12 cellular contexts compared by ENCODE assay signal in the genomic region with DNA sequence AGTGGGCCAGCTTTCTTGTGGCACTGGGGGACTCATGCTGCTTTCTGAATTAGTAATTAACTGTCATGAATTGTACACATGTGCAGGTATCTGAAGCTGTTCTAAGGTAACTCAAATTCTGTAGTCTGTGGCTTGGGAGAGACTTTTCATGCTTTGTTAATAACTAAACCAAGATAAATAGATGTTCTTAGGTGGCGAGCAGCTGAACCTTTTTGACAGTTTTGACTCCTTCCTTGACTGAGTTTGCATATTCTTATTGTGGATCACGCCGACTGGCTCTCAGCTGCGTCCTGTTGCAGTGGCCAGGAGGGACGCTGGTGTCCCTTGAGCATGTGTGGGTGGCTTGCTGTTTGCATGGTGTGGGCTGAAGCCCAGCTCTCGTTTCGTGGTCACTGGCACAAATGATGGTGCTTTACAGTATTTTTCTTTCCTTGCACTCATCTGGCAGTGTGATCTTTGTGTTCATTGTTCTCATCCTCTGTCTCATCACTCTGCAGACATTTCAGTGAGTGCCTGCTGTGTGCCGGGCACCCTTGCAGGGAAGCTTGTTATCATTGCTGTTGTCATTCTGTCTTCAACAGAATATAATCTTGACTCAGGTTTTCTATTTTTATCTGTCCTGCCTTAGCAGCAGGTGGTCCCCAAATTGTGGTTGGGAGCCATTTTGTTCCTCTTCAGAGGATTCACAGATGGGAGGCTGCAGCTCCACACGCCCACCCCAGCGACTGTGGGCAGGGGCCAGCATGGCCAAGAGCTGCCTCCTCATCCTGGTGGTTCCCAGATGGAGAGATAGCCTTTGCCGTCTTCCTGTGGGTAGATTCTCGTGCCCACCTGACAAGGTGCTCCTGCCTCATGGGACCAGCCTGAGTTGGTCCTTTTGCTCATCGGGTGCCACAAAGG. TPM values are rescaled to one million over a fixed set of nuclear protein-coding genes. Genes with fewer than 3 reads are reported as not detected.
A peak's percentile ranks its signal among the peaks of the same experiment; 100 is the strongest.
DNase-seq lines count a peak whose midpoint lies in the region; ATAC-seq and TF ChIP-seq lines count a peak whose summit lies in the region.
"Had no signal": no experiment of that assay in that cellular context is flagged by ENCODE, and none has a peak within 500 bp of the region (broad histone marks: within the 10 kb centered on the region; RNA-seq: fewer than 3 reads in every experiment).

No MANE protein-coding gene starts in this region.

- H3K4me2 ChIP-seq in smooth muscle cell: no peak overlapping the region

- H4K20me1 ChIP-seq in smooth muscle cell (ENCODE audit: low read depth): peaks cover 39% of the 10 kb centered on the region

- H3K9ac ChIP-seq in smooth muscle cell (ENCODE audit: low read depth): no peak overlapping the region

- H3K36me3 ChIP-seq in upper lobe of right lung (no peaks in the 10 kb centered on the region), smooth muscle cell (ENCODE audit: low read depth) (no peaks in the 10 kb centered on the region)

- WGBS in smooth muscle cell (ENCODE audit: low lambda C conversion rate): 70% methylated on average over 13 of the region's 13 CpGs

- no peaks in the 10 kb centered on the region for H3K27me3 Mint-ChIP-seq in natural killer cell treated with Interleukin-12 subunit alpha and Interleukin-12 subunit beta and Interleukin-15 and Interleukin-18, amount 100 ng/mL, for 72 hours
- peaks cover 0 to 3% of the 10 kb centered on the region in 2 donors for H3K27me3 Mint-ChIP-seq in natural killer cell (ENCODE audit: low read depth in 2 of 2)
- H3K27me3 Mint-ChIP-seq in activated naive CD8-positive, alpha-beta T cell treated with anti-CD3 and anti-CD28 coated beads for 36 hours: no peaks in the 10 kb centered on the region
- H3K27me3 Mint-ChIP-seq: activated naive CD4-positive, alpha-beta T cell treated with anti-CD3 and anti-CD28 coated beads, Interleukin-2, amount 50 U/mL, for 24 hours had no signal

- no peaks in the 10 kb centered on the region for H3K79me2 ChIP-seq in smooth muscle cell (ENCODE audit: low read depth)

- H3K4me3 Mint-ChIP-seq in natural killer cell treated with Interleukin-12 subunit alpha and Interleukin-12 subunit beta and Interleukin-15 and Interleukin-18, amount 100 ng/mL, for 72 hours: no peak overlapping the region
- no peak overlapping the region for H3K4me3 Mint-ChIP-seq in natural killer cell
- H3K4me3 Mint-ChIP-seq in activated naive CD8-positive, alpha-beta T cell treated with anti-CD3 and anti-CD28 coated beads for 36 hours: no peak overlapping the region
- H3K4me3 Mint-ChIP-seq: activated naive CD4-positive, alpha-beta T cell treated with anti-CD3 and anti-CD28 coated beads, Interleukin-2, amount 50 U/mL, for 24 hours had no signal

- peaks cover 14 to 19% of the 10 kb centered on the region in 2 donors for H3K4me1 Mint-ChIP-seq in natural killer cell treated with Interleukin-12 subunit alpha and Interleukin-12 subunit beta and Interleukin-15 and Interleukin-18, amount 100 ng/mL, for 72 hours (ENCODE audit: low read depth in 2 of 2)
- peaks cover 14 to 23% of the 10 kb centered on the region in 2 donors for H3K4me1 Mint-ChIP-seq in natural killer cell
- H3K4me1 Mint-ChIP-seq in activated naive CD8-positive, alpha-beta T cell treated with anti-CD3 and anti-CD28 coated beads for 36 hours: peaks cover 19% of the 10 kb centered on the region

- H3K9me3 ChIP-seq in upper lobe of right lung (no peaks in the 10 kb centered on the region), smooth muscle cell (replicated peaks; ENCODE audit: low read depth) (no peaks in the 10 kb centered on the region)

- TF ChIP-seq CTCF in natural killer cell (IDR thresholded peaks at IDR 0.05) (no peak), upper lobe of right lung (IDR thresholded peaks at IDR 0.05) (no peak), smooth muscle cell (IDR thresholded peaks at IDR 0.05; ENCODE audit: borderline replicate concordance, insufficient read depth, poor library complexity, severe bottlenecking) (no peak)

- H3K4me3 ChIP-seq in upper lobe of right lung (no peak overlapping the region), smooth muscle cell (no peak overlapping the region)

- H3K36me3 Mint-ChIP-seq in natural killer cell treated with Interleukin-12 subunit alpha and Interleukin-12 subunit beta and Interleukin-15 and Interleukin-18, amount 100 ng/mL, for 72 hours: no peaks in the 10 kb centered on the region
- H3K36me3 Mint-ChIP-seq in natural killer cell: no peaks in the 10 kb centered on the region
- H3K36me3 Mint-ChIP-seq in activated naive CD8-positive, alpha-beta T cell treated with anti-CD3 and anti-CD28 coated beads for 36 hours: peaks cover 2% of the 10 kb centered on the region
- H3K36me3 Mint-ChIP-seq: activated naive CD4-positive, alpha-beta T cell treated with anti-CD3 and anti-CD28 coated beads, Interleukin-2, amount 50 U/mL, for 24 hours had no signal

- H3K27ac ChIP-seq in upper lobe of right lung (no peak overlapping the region), smooth muscle cell (ENCODE audit: low read depth) (no peak overlapping the region)
- H3K27ac ChIP-seq: HL-60 had no signal

- H3K9me3 Mint-ChIP-seq in natural killer cell treated with Interleukin-12 subunit alpha and Interleukin-12 subunit beta and Interleukin-15 and Interleukin-18, amount 100 ng/mL, for 72 hours: no peaks in the 10 kb centered on the region
- H3K9me3 Mint-ChIP-seq in natural killer cell: no peaks in the 10 kb centered on the region
- H3K9me3 Mint-ChIP-seq in activated naive CD8-positive, alpha-beta T cell treated with anti-CD3 and anti-CD28 coated beads for 36 hours: no peaks in the 10 kb centered on the region
- H3K9me3 Mint-ChIP-seq: activated naive CD4-positive, alpha-beta T cell treated with anti-CD3 and anti-CD28 coated beads, Interleukin-2, amount 50 U/mL, for 24 hours had no signal

- intact Hi-C loops in natural killer cell (cut with micrococcal nuclease): no loop called here
- intact Hi-C loops in upper lobe of right lung (cut with DNase I): no loop called here

- ATAC-seq in natural killer cell treated with Interleukin-12 subunit alpha and Interleukin-12 subunit beta and Interleukin-15 and Interleukin-18, amount 100 ng/mL, for 72 hours: peak in 1 of 2 donors; percentile 35
- ATAC-seq in natural killer cell (no peak), HG02588 (IDR thresholded peaks at IDR 0.05; ENCODE audit: unreplicated experiment) (peak; percentile 45), HG03558 (IDR thresholded peaks at IDR 0.05; ENCODE audit: extremely low read depth, unreplicated experiment) (peak; percentile 26), upper lobe of right lung (peak; percentile 6)

- peak; percentile 57 for DNase-seq in natural killer cell treated with Interleukin-12 subunit alpha and Interleukin-12 subunit beta and Interleukin-15 and Interleukin-18, amount 100 ng/mL, for 72 hours (ENCODE audit: low spot score)
- DNase-seq in natural killer cell (no peak), upper lobe of right lung (peak; percentile 64), smooth muscle cell (lab: John Stamatoyannopoulos, UW; ENCODE audit: unreplicated experiment) (no peak)
- DNase-seq in stimulated activated naive CD4-positive, alpha-beta T cell (lab: John Stamatoyannopoulos, UW): no peak
- no peak for DNase-seq in activated naive CD8-positive, alpha-beta T cell treated with anti-CD3 and anti-CD28 coated beads for 36 hours
- DNase-seq: ACHN, NCI-H345 had no signal

- H3K4me1 ChIP-seq in upper lobe of right lung (peaks cover 26% of the 10 kb centered on the region), smooth muscle cell (ENCODE audit: low read depth) (no peaks in the 10 kb centered on the region)

- H3K27me3 ChIP-seq in upper lobe of right lung (peaks cover 4% of the 10 kb centered on the region), smooth muscle cell (ENCODE audit: low read depth) (no peaks in the 10 kb centered on the region)

- H3F3A ChIP-seq in smooth muscle cell (ENCODE audit: low read depth): no peaks in the 10 kb centered on the region

- H3K27ac Mint-ChIP-seq in natural killer cell treated with Interleukin-12 subunit alpha and Interleukin-12 subunit beta and Interleukin-15 and Interleukin-18, amount 100 ng/mL, for 72 hours: no peak overlapping the region
- no peak overlapping the region for H3K27ac Mint-ChIP-seq in natural killer cell
- H3K27ac Mint-ChIP-seq in activated naive CD8-positive, alpha-beta T cell treated with anti-CD3 and anti-CD28 coated beads for 36 hours: no peak overlapping the region
- H3K27ac Mint-ChIP-seq: activated naive CD4-positive, alpha-beta T cell treated with anti-CD3 and anti-CD28 coated beads, Interleukin-2, amount 50 U/mL, for 24 hours had no signal

- H2AFZ ChIP-seq in smooth muscle cell (ENCODE audit: low read depth): no peak overlapping the region

RNA-seq across cellular contexts. Expression of a gene that starts 39.6 kb away (rescaled TPM):
- 10 to 100 TPM; 45.2 to 45.3 TPM for total RNA-seq in natural killer cell treated with Interleukin-12 subunit alpha and Interleukin-12 subunit beta and Interleukin-15 and Interleukin-18, amount 100 ng/mL, for 72 hours
- total RNA-seq in natural killer cell (10 to 100 TPM; 50.4 to 61.5 (median 56.6) TPM), upper lobe of right lung (61.2 TPM), smooth muscle cell (15.7 and 19.1 TPM in 2 replicates)
- 16.3 and 17.2 TPM in 2 replicates for polyA plus RNA-seq in smooth muscle cell
- total RNA-seq in activated naive CD8-positive, alpha-beta T cell treated with anti-CD3 and anti-CD28 coated beads for 36 hours: 10 to 100 TPM; 22.9 to 23.9 TPM

RNA-seq across cellular contexts. Expression of a gene that starts 59.7 kb away (rescaled TPM):
- total RNA-seq in natural killer cell treated with Interleukin-12 subunit alpha and Interleukin-12 subunit beta and Interleukin-15 and Interleukin-18, amount 100 ng/mL, for 72 hours: 100 to 1,000 TPM; 112 to 388 TPM
- total RNA-seq in natural killer cell (10 to 100 TPM in 1 of 3 donors, 1 to 10 TPM in 2; 3.5 to 37.5 (median 3.5) TPM), upper lobe of right lung (3.7 TPM), smooth muscle cell (0.04 TPM in 1 of 2 replicates, not detected in the other)
- not detected in 2 replicates for polyA plus RNA-seq in smooth muscle cell
- total RNA-seq in activated naive CD8-positive, alpha-beta T cell treated with anti-CD3 and anti-CD28 coated beads for 36 hours: 100 to 1,000 TPM; 432 to 438 TPM

Comparison
In these comparisons a context has a peak if more than half of its experiments do, and no peak if none do; other contexts are left out.
1. DNase-seq: peak in natural killer cell treated with Interleukin-12 subunit alpha and Interleukin-12 subunit beta and Interleukin-15 and Interleukin-18, amount 100 ng/mL, for 72 hours (single experiment) and upper lobe of right lung (single experiment); none in natural killer cell (single experiment), stimulated activated naive CD4-positive, alpha-beta T cell (0 of 6), smooth muscle cell (single experiment) and activated naive CD8-positive, alpha-beta T cell treated with anti-CD3 and anti-CD28 coated beads for 36 hours (single experiment).
2. ATAC-seq: peak in HG02588 (single experiment), HG03558 (single experiment) and upper lobe of right lung (single experiment); none in natural killer cell (0 of 3).